ENCODE assay signal across 10 cellular contexts in genomic region chr9:91837982-91838731, GRCh38.
DNase-seq lines count a peak whose midpoint lies in the region; ATAC-seq and TF ChIP-seq lines count a peak whose summit lies in the region.
"Had no signal": no experiment of that assay in that cellular context is flagged by ENCODE, and none has a peak within 500 bp of the region (broad histone marks: within the 10 kb centered on the region; RNA-seq: fewer than 3 reads in every experiment).

No MANE protein-coding gene starts in this region.

- DNase-seq in DMS153 treated with DMSO at 0.1 percent for 48 hours (lab: John Stamatoyannopoulos, UW; ENCODE audit: unreplicated experiment) = peak; percentile 59
- DNase-seq in NCI-H226 = peak; percentile 91
- DNase-seq in epithelial cell of esophagus (ENCODE audit: low read depth) = peak; percentile 86
- DNase-seq in osteocyte (ENCODE audit: extremely low spot score, unreplicated experiment) = no peak
- DNase-seq in UCSD-AML1 (lab: John Stamatoyannopoulos, UW; ENCODE audit: unreplicated experiment) = no peak
- no peak for DNase-seq in hepatic stellate cell (ENCODE audit: low spot score)
- DNase-seq in GM13976 (ENCODE audit: low spot score) = no peak
- DNase-seq: activated CD4-positive, alpha-beta T cell treated with anti-CD3 and anti-CD28 coated beads, Interleukin-2, amount 50 U/mL, for 4 hours; stimulated activated CD4-positive, alpha-beta T cell treated with anti-CD3 and anti-CD28 coated beads, Interleukin-2, amount 100 ng/mL, for 24 hours had no signal

- H3K4me3 ChIP-seq in epithelial cell of esophagus (ENCODE audit: low read length) = peak overlapping the region; percentile 7

- peak overlapping the region; percentile 44 for H3K27ac Mint-ChIP-seq in osteocyte (ENCODE audit: unreplicated experiment)

- peaks cover 3% of the 10 kb centered on the region for H3K36me3 Mint-ChIP-seq in osteocyte (ENCODE audit: unreplicated experiment)

- H3K4me1 Mint-ChIP-seq in osteocyte (ENCODE audit: unreplicated experiment) = peaks cover 80% of the 10 kb centered on the region

- no peak for ATAC-seq in GM18505 (IDR thresholded peaks at IDR 0.05; ENCODE audit: unreplicated experiment)

- H3K9me3 Mint-ChIP-seq in osteocyte (ENCODE audit: unreplicated experiment) = no peaks in the 10 kb centered on the region

- in situ Hi-C loops in GM13976 (cut with MboI; ENCODE audit: low sequenced_read_pairs, unreplicated experiment) = no loop called here

- H3K4me3 Mint-ChIP-seq in osteocyte (ENCODE audit: unreplicated experiment) = no peak overlapping the region

- no peaks in the 10 kb centered on the region for H3K27me3 Mint-ChIP-seq in osteocyte (ENCODE audit: unreplicated experiment)

- TF ChIP-seq CTCF in epithelial cell of esophagus (IDR thresholded peaks at IDR 0.05; ENCODE audit: insufficient read depth, low read depth, low read length, missing control alignments) = no peak
- TF ChIP-seq CTCF in osteocyte (IDR thresholded peaks at IDR 0.05) = no peak
- TF ChIP-seq CTCF in GM13976 (IDR thresholded peaks at IDR 0.05; ENCODE audit: borderline replicate concordance, control extremely low read depth, extremely low read depth, insufficient read depth, missing control alignments) = no peak

- no peak for TF ChIP-seq POLR2A in GM18505 (IDR thresholded peaks at IDR 0.05; ENCODE audit: borderline replicate concordance, extremely low read depth, insufficient read depth, insufficient read length)

Comparison
In these comparisons a context has a peak if more than half of its experiments do, and no peak if none do; other contexts are left out.
1. DNase-seq: peak in DMS153 treated with DMSO at 0.1 percent for 48 hours (single experiment), NCI-H226 (single experiment) and epithelial cell of esophagus (single experiment); none in osteocyte (single experiment), UCSD-AML1 (single experiment), hepatic stellate cell (single experiment) and GM13976 (single experiment).